ENCODE assay signal across 17 cellular contexts in genomic region chr4:71095141-71095939, GRCh38.
DNase-seq lines count a peak whose midpoint lies in the region; ATAC-seq and TF ChIP-seq lines count a peak whose summit lies in the region.
"Had no signal": no experiment of that assay in that cellular context is flagged by ENCODE, and none has a peak within 500 bp of the region (broad histone marks: within the 10 kb centered on the region; RNA-seq: fewer than 3 reads in every experiment).

No MANE protein-coding gene starts in this region.

- no peaks in the 10 kb centered on the region for H3K79me2 ChIP-seq in MM.1S (ENCODE audit: low read length)

- no peaks in the 10 kb centered on the region for H3K27me3 ChIP-seq in breast epithelium
- no peaks in the 10 kb centered on the region for H3K27me3 ChIP-seq in MM.1S (replicated peaks; ENCODE audit: insufficient read depth, low read length)
- no peaks in the 10 kb centered on the region for H3K27me3 ChIP-seq in WERI-Rb-1 (ENCODE audit: insufficient read depth, low read depth, severe bottlenecking)
- H3K27me3 ChIP-seq: ovary had no signal

- CTCF ChIA-PET in MCF 10A (lab: Yijun Ruan, JAX): no interaction called here

- H3K36me3 Mint-ChIP-seq in MCF 10A (ENCODE audit: insufficient read depth, unreplicated experiment): no peaks in the 10 kb centered on the region
- H3K36me3 Mint-ChIP-seq: mesothelial cell of epicardium; stimulated activated naive B cell treated with anti-CD40 and anti-IgM and Interleukin-4, amounts not matched to agents 10 μg/mL and 1 μg/mL and 100 μg/mL, for 72 hours had no signal

- H3K36me3 ChIP-seq in breast epithelium (no peaks in the 10 kb centered on the region), MM.1S (replicated peaks; ENCODE audit: insufficient read depth, low read length) (no peaks in the 10 kb centered on the region), WERI-Rb-1 (no peaks in the 10 kb centered on the region)
- H3K36me3 ChIP-seq: ovary had no signal

- H3K4me3 Mint-ChIP-seq in MCF 10A (ENCODE audit: unreplicated experiment): no peak overlapping the region
- H3K4me3 Mint-ChIP-seq: mesothelial cell of epicardium; stimulated activated naive B cell treated with anti-CD40 and anti-IgM and Interleukin-4, amounts not matched to agents 10 μg/mL and 1 μg/mL and 100 μg/mL, for 72 hours had no signal

- TF ChIP-seq POLR2A in breast epithelium (IDR thresholded peaks at IDR 0.05): no peak

- POLR2A ChIA-PET in MCF 10A (lab: Yijun Ruan, JAX): no interaction called here

- H3K4me3 ChIP-seq in breast epithelium (no peak overlapping the region), MM.1S (ENCODE audit: low read length) (no peak overlapping the region), WERI-Rb-1 (ENCODE audit: low read depth, low read length) (no peak overlapping the region)
- H3K4me3 ChIP-seq: ovary had no signal

- no peak for ATAC-seq in GM18498 (IDR thresholded peaks at IDR 0.05; ENCODE audit: unreplicated experiment)
- ATAC-seq: stimulated activated naive B cell treated with anti-CD40 and anti-IgM and Interleukin-4, amounts not matched to agents 10 μg/mL and 1 μg/mL and 100 μg/mL, for 72 hours had no signal

- no peaks in the 10 kb centered on the region for H3F3A ChIP-seq in MM.1S (ENCODE audit: insufficient read depth, low read length)

- peaks cover 0 to 1% of the 10 kb centered on the region in 2 donors for H3K9me3 ChIP-seq in breast epithelium
- no peaks in the 10 kb centered on the region for H3K9me3 ChIP-seq in MM.1S (replicated peaks; ENCODE audit: insufficient read depth, low read length)
- no peaks in the 10 kb centered on the region for H3K9me3 ChIP-seq in WERI-Rb-1 (ENCODE audit: severe bottlenecking)
- H3K9me3 ChIP-seq: ovary had no signal

- H3K4me2 ChIP-seq in MM.1S (ENCODE audit: low read depth, low read length): peak overlapping the region; percentile 11; the same call in 1 of the 2 replicates

- no peaks in the 10 kb centered on the region for H3K9me2 ChIP-seq in MM.1S (replicated peaks; ENCODE audit: insufficient read depth, low read length)

- H3K9ac ChIP-seq in MM.1S (ENCODE audit: low read length): no peak overlapping the region

- BruUV-seq in MCF 10A (replicated peaks; lab: Mats Ljungman, UMichigan): no TSS peak

- H4K20me1 ChIP-seq in MM.1S (ENCODE audit: insufficient read depth, low read length): no peaks in the 10 kb centered on the region

- H3K27me3 Mint-ChIP-seq in MCF 10A (ENCODE audit: insufficient read depth, unreplicated experiment): no peaks in the 10 kb centered on the region

- intact Hi-C loops in MCF 10A (cut with micrococcal nuclease) (no loop called here), breast epithelium (cut with DNase I; ENCODE audit: low total_unique reads) (no loop called here)

- H3K4me1 Mint-ChIP-seq in MCF 10A (ENCODE audit: insufficient read depth, unreplicated experiment): no peaks in the 10 kb centered on the region
- H3K4me1 Mint-ChIP-seq: mesothelial cell of epicardium had no signal

- peak overlapping the region; percentile 22; the same call in 1 of the 2 replicates for H2AFZ ChIP-seq in MM.1S (ENCODE audit: low read length)

- H3K9me3 Mint-ChIP-seq in MCF 10A (ENCODE audit: unreplicated experiment): peaks cover 17% of the 10 kb centered on the region

- TF ChIP-seq CTCF in MCF 10A (IDR thresholded peaks at IDR 0.05; ENCODE audit: unreplicated experiment) (no peak), breast epithelium (IDR thresholded peaks at IDR 0.05) (no peak), MM.1S (IDR thresholded peaks at IDR 0.05; ENCODE audit: low read length) (no peak), WERI-Rb-1 (IDR thresholded peaks at IDR 0.05; ENCODE audit: low read depth, low read length) (no peak)

- no peaks in the 10 kb centered on the region for H3K4me1 ChIP-seq in breast epithelium
- H3K4me1 ChIP-seq in MM.1S (ENCODE audit: low read length): no peaks in the 10 kb centered on the region

- no peak for DNase-seq in MCF 10A (ENCODE audit: unreplicated experiment)
- no peak for DNase-seq in breast epithelium (ENCODE audit: low spot score in 2 of 2)
- peak; percentile 34 for DNase-seq in MM.1S
- peak; percentile 35 for DNase-seq in fibroblast of peridontal ligament (ENCODE audit: extremely low read depth)
- no peak for DNase-seq in mesenteric fat pad (ENCODE audit: low spot score)
- no peak for DNase-seq in effector CD4-positive, alpha-beta T cell
- DNase-seq in WERI-Rb-1: no peak
- DNase-seq: central memory CD4-positive, alpha-beta T cell; HCEC 1CT; KG1; NCI-H146; NCI-H446 treated with DMSO at 0.1 percent for 48 hours; ovary; stimulated activated naive B cell treated with anti-CD40 and anti-IgM and Interleukin-4, amounts not matched to agents 10 μg/mL and 1 μg/mL and 100 μg/mL, for 72 hours had no signal

- peak overlapping the region; percentile 0 for H3K27ac Mint-ChIP-seq in MCF 10A (ENCODE audit: low read depth, unreplicated experiment)
- H3K27ac Mint-ChIP-seq: mesothelial cell of epicardium; stimulated activated naive B cell treated with anti-CD40 and anti-IgM and Interleukin-4, amounts not matched to agents 10 μg/mL and 1 μg/mL and 100 μg/mL, for 72 hours had no signal

- no peak overlapping the region for H3K27ac ChIP-seq in breast epithelium
- no peak overlapping the region for H3K27ac ChIP-seq in MM.1S (ENCODE audit: low read length)
- H3K27ac ChIP-seq in WERI-Rb-1: no peak overlapping the region
- H3K27ac ChIP-seq: HL-60, ovary had no signal

Comparison
In these comparisons a context has a peak if more than half of its experiments do, and no peak if none do; other contexts are left out.
1. DNase-seq: peak in MM.1S (single experiment) and fibroblast of peridontal ligament (single experiment); none in MCF 10A (single experiment), breast epithelium (0 of 2), mesenteric fat pad (single experiment), effector CD4-positive, alpha-beta T cell (single experiment) and WERI-Rb-1 (single experiment).